Comparison of ENCODE assay signal across 1 cellular context in the genomic region with DNA sequence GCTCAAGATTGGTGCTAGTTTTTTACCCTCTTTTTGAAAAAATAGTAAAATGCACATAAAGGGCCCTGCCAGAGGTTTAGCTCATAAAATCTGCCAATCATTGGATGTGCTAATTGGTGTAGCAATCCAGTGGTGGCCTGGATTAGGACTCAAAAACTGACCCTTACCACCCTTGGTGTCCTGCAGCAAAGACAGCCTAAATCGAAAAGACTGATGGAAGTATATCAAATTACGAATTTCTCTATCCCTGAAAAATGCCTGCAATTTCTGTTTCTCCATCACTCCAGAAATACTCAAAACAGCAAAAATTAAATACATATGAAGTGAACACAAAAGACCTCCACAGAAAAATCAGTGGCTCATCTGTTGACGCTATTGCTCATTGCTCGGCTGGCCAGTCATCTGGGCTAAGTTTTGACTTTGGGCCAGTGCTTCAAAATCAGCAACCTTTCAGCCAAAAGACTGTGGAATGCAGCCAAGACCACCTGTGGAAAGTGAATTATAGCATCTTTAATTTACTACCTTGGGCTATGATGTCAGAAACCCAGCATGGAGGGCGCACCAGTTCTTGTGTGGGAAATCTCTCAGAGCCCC.
TF ChIP-seq lines count a peak whose summit lies in the region.

No MANE protein-coding gene starts in this region.

TF ChIP-seq in SK-N-SH treated with all-trans-retinoic acid at 6 μM for 48 hours, 23 proteins besides CTCF, POLR2A, EP300 and RAD21 (continued from another document):
- TF ChIP-seq, protein P1, sequence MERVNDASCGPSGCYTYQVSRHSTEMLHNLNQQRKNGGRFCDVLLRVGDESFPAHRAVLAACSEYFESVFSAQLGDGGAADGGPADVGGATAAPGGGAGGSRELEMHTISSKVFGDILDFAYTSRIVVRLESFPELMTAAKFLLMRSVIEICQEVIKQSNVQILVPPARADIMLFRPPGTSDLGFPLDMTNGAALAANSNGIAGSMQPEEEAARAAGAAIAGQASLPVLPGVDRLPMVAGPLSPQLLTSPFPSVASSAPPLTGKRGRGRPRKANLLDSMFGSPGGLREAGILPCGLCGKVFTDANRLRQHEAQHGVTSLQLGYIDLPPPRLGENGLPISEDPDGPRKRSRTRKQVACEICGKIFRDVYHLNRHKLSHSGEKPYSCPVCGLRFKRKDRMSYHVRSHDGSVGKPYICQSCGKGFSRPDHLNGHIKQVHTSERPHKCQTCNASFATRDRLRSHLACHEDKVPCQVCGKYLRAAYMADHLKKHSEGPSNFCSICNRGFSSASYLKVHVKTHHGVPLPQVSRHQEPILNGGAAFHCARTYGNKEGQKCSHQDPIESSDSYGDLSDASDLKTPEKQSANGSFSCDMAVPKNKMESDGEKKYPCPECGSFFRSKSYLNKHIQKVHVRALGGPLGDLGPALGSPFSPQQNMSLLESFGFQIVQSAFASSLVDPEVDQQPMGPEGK (CRISPR knock-in tag; IDR thresholded peaks at IDR 0.05; ENCODE audit: borderline replicate concordance), result no peak
- no peak for TF ChIP-seq PPARA (CRISPR knock-in tag; IDR thresholded peaks at IDR 0.05; ENCODE audit: borderline replicate concordance)
- TF ChIP-seq ZFP3 (CRISPR knock-in tag; IDR thresholded peaks at IDR 0.05), result no peak
- TF ChIP-seq TOX (CRISPR knock-in tag; IDR thresholded peaks at IDR 0.05; ENCODE audit: borderline replicate concordance), result no peak
- TF ChIP-seq ESRRG (CRISPR knock-in tag; IDR thresholded peaks at IDR 0.05), result no peak
- TF ChIP-seq, protein P2, sequence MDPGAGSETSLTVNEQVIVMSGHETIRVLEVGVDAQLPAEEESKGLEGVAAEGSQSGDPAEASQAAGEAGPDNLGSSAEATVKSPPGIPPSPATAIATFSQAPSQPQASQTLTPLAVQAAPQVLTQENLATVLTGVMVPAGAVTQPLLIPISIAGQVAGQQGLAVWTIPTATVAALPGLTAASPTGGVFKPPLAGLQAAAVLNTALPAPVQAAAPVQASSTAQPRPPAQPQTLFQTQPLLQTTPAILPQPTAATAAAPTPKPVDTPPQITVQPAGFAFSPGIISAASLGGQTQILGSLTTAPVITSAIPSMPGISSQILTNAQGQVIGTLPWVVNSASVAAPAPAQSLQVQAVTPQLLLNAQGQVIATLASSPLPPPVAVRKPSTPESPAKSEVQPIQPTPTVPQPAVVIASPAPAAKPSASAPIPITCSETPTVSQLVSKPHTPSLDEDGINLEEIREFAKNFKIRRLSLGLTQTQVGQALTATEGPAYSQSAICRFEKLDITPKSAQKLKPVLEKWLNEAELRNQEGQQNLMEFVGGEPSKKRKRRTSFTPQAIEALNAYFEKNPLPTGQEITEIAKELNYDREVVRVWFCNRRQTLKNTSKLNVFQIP (CRISPR knock-in tag; IDR thresholded peaks at IDR 0.05; ENCODE audit: borderline replicate concordance, low read depth), result no peak
- no peak for TF ChIP-seq ZNF8 (CRISPR knock-in tag; IDR thresholded peaks at IDR 0.05)
TF ChIP-seq in SK-N-SH treated with all-trans-retinoic acid at 6 μM for 48 hours: peak in this region for 0.
